ENCODE assay signal across 8 cellular contexts in the genomic region with DNA sequence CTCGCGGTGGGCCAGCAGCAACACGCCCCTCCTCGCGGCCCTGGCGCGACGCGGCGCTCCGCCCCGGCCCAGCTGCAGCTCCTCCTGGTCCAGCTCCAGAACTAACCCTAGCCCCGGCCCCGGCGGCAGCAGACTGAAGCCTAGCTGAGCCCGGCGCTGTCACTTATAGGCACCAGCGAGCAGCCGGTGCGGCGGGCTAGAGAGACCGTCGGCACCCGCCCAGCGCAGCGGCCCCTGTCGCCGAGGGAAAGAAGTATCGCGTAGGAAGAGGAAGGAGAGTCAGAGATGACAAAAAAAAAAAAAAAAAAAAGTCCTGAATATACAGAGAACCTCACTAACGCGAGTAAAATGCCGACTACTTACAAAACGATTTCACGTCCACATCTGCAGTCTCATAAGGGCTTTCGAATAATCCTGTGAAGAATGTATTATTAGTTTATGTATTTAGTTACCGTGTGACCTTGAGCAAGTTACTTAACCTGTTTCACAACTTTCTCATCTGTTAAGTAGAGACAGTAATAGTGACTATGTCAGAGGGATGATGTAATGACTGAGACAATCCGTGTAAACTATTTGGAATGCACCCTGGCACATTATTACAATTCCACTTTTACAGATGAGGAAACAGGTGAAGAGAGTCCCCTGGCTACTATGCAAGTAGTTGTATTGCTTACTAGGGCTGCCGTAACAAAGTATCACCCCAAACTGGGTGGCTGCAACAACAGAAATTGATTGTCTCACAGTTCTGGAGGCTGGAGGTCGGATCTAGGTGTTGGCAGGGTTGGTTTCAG. TPM values are rescaled to one million over a fixed set of nuclear protein-coding genes. Genes with fewer than 3 reads are reported as not detected.
DNase-seq lines count a peak whose midpoint lies in the region; ATAC-seq and TF ChIP-seq lines count a peak whose summit lies in the region.

A gene (minus strand): TSS at position 135 of the 791 bp plus-strand sequence. CDS start 791 bp downstream, outside the sequence.

- CTCF ChIA-PET in BJ (lab: Yijun Ruan, JAX) = interaction anchor here (0.6 to 5.6 kb wide), 15 partner anchors 9 to 127 kb away, joined by 3 to 38 read pairs (median 5); no protein-coding TSS in a partner anchor

- peak; percentile 78 for ATAC-seq in HG03442 (IDR thresholded peaks at IDR 0.05; ENCODE audit: unreplicated experiment)
- peak; percentile 94 for ATAC-seq in left lung

- no peaks in the 10 kb centered on the region for H3K27me3 ChIP-seq in BJ (ENCODE audit: control insufficient read depth, insufficient read depth, low read length)
- no peaks in the 10 kb centered on the region for H3K27me3 ChIP-seq in left lung

- H3K9me3 Mint-ChIP-seq in dendritic cell treated with granulocyte-macrophage colony-stimulating factor and Interleukin-4, amounts not matched to agents 40 ng/mL and 50 ng/mL, for 4 days = no peaks in the 10 kb centered on the region

- H3K4me3 ChIP-seq in BJ (ENCODE audit: low read depth, low read length) = peak within 1 kb of the TSS; percentile 66
- peak within 1 kb of the TSS; percentile 68 to 72 for H3K4me3 ChIP-seq in left lung

- no peaks in the 10 kb centered on the region for H3K36me3 ChIP-seq in BJ (ENCODE audit: control insufficient read depth, insufficient read depth, low read length)
- no peaks in the 10 kb centered on the region for H3K36me3 ChIP-seq in left lung

- POLR2A ChIA-PET in BJ (lab: Charles Lee) = interaction anchor here (0.5 to 1.4 kb wide), 4 partner anchors 10 to 1488 kb away, joined by 3 to 10 read pairs (median 6); a partner anchor contains a TSS

- peak within 1 kb of the TSS; percentile 85 to 89 for H3K27ac ChIP-seq in left lung

- H3K4me3 Mint-ChIP-seq in dendritic cell treated with granulocyte-macrophage colony-stimulating factor and Interleukin-4, amounts not matched to agents 40 ng/mL and 50 ng/mL, for 4 days = peak within 1 kb of the TSS; percentile 91

- H3K27me3 Mint-ChIP-seq in dendritic cell treated with granulocyte-macrophage colony-stimulating factor and Interleukin-4, amounts not matched to agents 40 ng/mL and 50 ng/mL, for 4 days = no peaks in the 10 kb centered on the region

- H3K27ac Mint-ChIP-seq in dendritic cell treated with granulocyte-macrophage colony-stimulating factor and Interleukin-4, amounts not matched to agents 40 ng/mL and 50 ng/mL, for 4 days = peak within 1 kb of the TSS; percentile 90

- intact Hi-C loops in dendritic cell treated with granulocyte-macrophage colony-stimulating factor and Interleukin-4, amounts not matched to agents 40 ng/mL and 50 ng/mL, for 4 days (cut with micrococcal nuclease) = loop anchor here (5.0 kb wide), 1 partner anchor 38 kb away; no protein-coding TSS in a partner anchor
- intact Hi-C loops in left lung (cut with DNase I) = no loop called here

- H3K36me3 Mint-ChIP-seq in dendritic cell treated with granulocyte-macrophage colony-stimulating factor and Interleukin-4, amounts not matched to agents 40 ng/mL and 50 ng/mL, for 4 days (ENCODE audit: low read depth) = peaks cover 14% of the 10 kb centered on the region

- peak; percentile 100 for TF ChIP-seq POLR2A in GM19193 (IDR thresholded peaks at IDR 0.05; ENCODE audit: extremely low read depth, insufficient read depth, insufficient read length)

- H3K4me1 ChIP-seq in left lung = peaks cover 29 to 53% of the 10 kb centered on the region in 2 donors

- peaks cover 42% of the 10 kb centered on the region for H3K4me1 Mint-ChIP-seq in dendritic cell treated with granulocyte-macrophage colony-stimulating factor and Interleukin-4, amounts not matched to agents 40 ng/mL and 50 ng/mL, for 4 days (ENCODE audit: low read depth)

- DNase-seq in BJ (ENCODE audit: low read depth) (peak; percentile 80), NCI-H69 (lab: John Stamatoyannopoulos, UW) (peak; percentile 85), left lung (peak; percentile 95 to 99)
- DNase-seq in activated CD4-positive, alpha-beta T cell treated with anti-CD3 and anti-CD28 coated beads, Interleukin-2, amount 50 U/mL, for 1 hour = peak; percentile 94
- DNase-seq in stimulated activated CD4-positive, alpha-beta T cell treated with anti-CD3 and anti-CD28 coated beads, Interleukin-4, amount 100 ng/mL, for 1 hour = peak; percentile 92

- TF ChIP-seq CTCF in BJ (IDR thresholded peaks at IDR 0.05; ENCODE audit: insufficient read depth, low read depth, low read length) = peak; percentile 93
- peak; percentile 64 to 81 for TF ChIP-seq CTCF in left lung (IDR thresholded peaks at IDR 0.05)

- no peaks in the 10 kb centered on the region for H3K9me3 ChIP-seq in left lung

RNA-seq across cellular contexts. Expression of the gene that starts here (rescaled TPM):
- 12.3 and 18.9 TPM in 2 replicates for polyA plus RNA-seq in BJ (2011; rRNA removed)
- 13.4 and 21.6 TPM in 2 replicates for polyA minus RNA-seq in BJ (2011; rRNA and poly(A)+ RNA removed)
- 10 to 100 TPM; 47.1 to 63.8 TPM for total RNA-seq in left lung

Comparison
In these comparisons a context has a peak if more than half of its experiments do, and no peak if none do; other contexts are left out.
1. Peak in every context shown above with its lines: DNase-seq, ATAC-seq, H3K4me3 ChIP-seq and H3K27ac ChIP-seq.